18 cellular contexts compared by ENCODE assay signal in the genomic region with DNA sequence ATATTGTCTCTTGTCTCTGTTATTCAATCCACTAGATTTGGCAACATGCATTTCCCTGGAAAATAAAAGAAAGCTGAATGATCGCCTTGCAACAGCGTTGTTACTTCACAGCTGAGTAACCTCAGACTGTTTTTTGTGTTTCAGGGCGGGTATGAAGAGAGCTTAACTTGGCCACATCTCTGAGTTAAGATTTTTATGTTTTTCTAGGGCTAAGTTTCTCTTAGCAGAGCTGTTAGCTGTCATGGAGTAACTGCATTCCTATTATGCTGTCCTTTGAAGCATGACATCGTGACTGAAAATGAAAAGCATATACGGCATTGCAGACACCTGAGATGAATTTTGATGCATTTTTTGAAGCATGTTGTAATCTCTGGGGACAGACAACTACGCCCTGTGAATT.
A peak's percentile ranks its signal among the peaks of the same experiment; 100 is the strongest.
DNase-seq lines count a peak whose midpoint lies in the region; FAIRE-seq and TF ChIP-seq lines count a peak whose summit lies in the region.
"Had no signal": no experiment of that assay in that cellular context is flagged by ENCODE, and none has a peak within 500 bp of the region (broad histone marks: within the 10 kb centered on the region; RNA-seq: fewer than 3 reads in every experiment).

No MANE protein-coding gene starts in this region.

- DNase-seq in NCI-H146 (lab: John Stamatoyannopoulos, UW): peak; percentile 2
- DNase-seq in NCI-H146 treated with DMSO at 0.1 percent for 48 hours (lab: John Stamatoyannopoulos, UW; ENCODE audit: unreplicated experiment): no peak
- DNase-seq in RCC 7860 (ENCODE audit: low spot score): peak; percentile 9
- DNase-seq in fibroblast of pulmonary artery (ENCODE audit: low read depth): peak; percentile 56
- DNase-seq in stimulated activated CD4-positive, alpha-beta T cell treated with anti-CD3 and anti-CD28 coated beads, Interleukin-15, amount 100 ng/mL, for 24 hours: no peak
- DNase-seq in MG63: no peak
- no peak for DNase-seq in NCI-H345 treated with DMSO at 0.1 percent for 48 hours (lab: John Stamatoyannopoulos, UW; ENCODE audit: unreplicated experiment)
- DNase-seq: activated gamma-delta T cell treated with Interleukin-2 at 50 U/mL for 16 hours; Caco-2; central memory CD4-positive, alpha-beta T cell; H7; mesendoderm; NCI-H2227 treated with DMSO at 0.1 percent for 48 hours; testis had no signal

- H2AFZ ChIP-seq in parathyroid adenoma: no peak overlapping the region

- H3K4me3 ChIP-seq in fibroblast of pulmonary artery (replicated peaks; ENCODE audit: low read depth, low read length) (no peak overlapping the region), parathyroid adenoma (ENCODE audit: low read depth, low read length) (no peak overlapping the region), MG63 (no peak overlapping the region)
- H3K4me3 ChIP-seq: A549, SJSA1, testis had no signal

- no peak overlapping the region for H3K9ac ChIP-seq in parathyroid adenoma

- FAIRE-seq in RCC 7860 (lab: Jason Lieb, UNC): no peak
- FAIRE-seq: A549 had no signal

- H3K9me3 ChIP-seq in parathyroid adenoma (ENCODE audit: control insufficient read depth, low read length): no peaks in the 10 kb centered on the region
- H3K9me3 ChIP-seq in MG63: no peaks in the 10 kb centered on the region
- H3K9me3 ChIP-seq: A549, Caco-2, SJSA1, testis had no signal

- H3K4me1 ChIP-seq in parathyroid adenoma: no peaks in the 10 kb centered on the region
- H3K4me1 ChIP-seq: A549, Caco-2, SJSA1, testis had no signal

- H3K36me3 ChIP-seq in parathyroid adenoma (ENCODE audit: control insufficient read depth, insufficient read depth, low read length): no peaks in the 10 kb centered on the region
- H3K36me3 ChIP-seq in MG63: no peaks in the 10 kb centered on the region
- H3K36me3 ChIP-seq: SJSA1 had no signal

- no peak overlapping the region for H3K27ac ChIP-seq in parathyroid adenoma
- H3K27ac ChIP-seq: A549, epithelial cell of prostate, SJSA1, testis had no signal

- TF ChIP-seq CTCF in fibroblast of pulmonary artery (IDR thresholded peaks at IDR 0.05; ENCODE audit: low read length, missing control alignments) (no peak), parathyroid adenoma (IDR thresholded peaks at IDR 0.05) (no peak)

- peak overlapping the region; percentile 16 for H3K4me2 ChIP-seq in parathyroid adenoma (ENCODE audit: low read length)
- H3K4me2 ChIP-seq: A549 had no signal

- no peaks in the 10 kb centered on the region for H3K79me2 ChIP-seq in parathyroid adenoma

- H3K27me3 ChIP-seq in parathyroid adenoma (ENCODE audit: control insufficient read depth, insufficient read depth, low read length) (no peaks in the 10 kb centered on the region), MG63 (no peaks in the 10 kb centered on the region)
- H3K27me3 ChIP-seq: SJSA1, testis had no signal

Comparison
In these comparisons a context has a peak if more than half of its experiments do, and no peak if none do; other contexts are left out.
1. DNase-seq: peak in NCI-H146 (single experiment), RCC 7860 (single experiment) and fibroblast of pulmonary artery (single experiment); none in NCI-H146 treated with DMSO at 0.1 percent for 48 hours (single experiment), stimulated activated CD4-positive, alpha-beta T cell treated with anti-CD3 and anti-CD28 coated beads, Interleukin-15, amount 100 ng/mL, for 24 hours (single experiment), MG63 (single experiment) and NCI-H345 treated with DMSO at 0.1 percent for 48 hours (single experiment).